In the genomic region with DNA sequence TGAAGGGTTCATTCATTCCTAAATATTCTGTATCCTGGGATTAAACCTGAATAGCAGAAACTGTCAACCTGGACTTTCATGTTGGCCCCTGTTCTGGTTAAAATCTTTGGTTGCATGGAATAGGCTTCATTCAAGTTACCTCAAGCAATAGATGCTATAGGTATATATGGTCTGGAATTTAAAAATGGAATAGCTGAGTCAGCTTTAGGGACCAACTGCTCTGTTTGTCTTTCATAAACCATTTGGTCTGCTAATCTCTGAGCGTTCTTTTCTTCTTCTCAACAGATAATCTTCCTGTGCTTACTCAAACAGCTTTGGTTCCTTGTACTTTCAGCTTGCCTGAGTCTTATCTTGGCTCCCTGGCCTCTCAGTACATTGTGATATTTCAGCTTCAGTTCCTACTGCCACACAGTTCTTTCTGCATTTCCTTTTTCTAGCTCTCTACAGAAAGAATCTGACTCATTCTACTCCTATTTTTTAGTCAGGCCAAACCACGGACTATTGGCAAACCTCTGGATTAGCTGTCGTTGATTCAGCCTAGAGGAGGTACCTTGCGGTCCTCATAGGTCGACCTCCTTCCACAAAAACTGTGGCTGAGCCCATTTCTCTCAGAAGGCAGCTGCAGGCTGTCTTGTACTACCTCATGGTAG, we compare ENCODE assay signal across 1 cellular context.
TF ChIP-seq lines count a peak whose summit lies in the region.

No MANE protein-coding gene starts in this region.

TF ChIP-seq in SK-N-SH, 30 proteins besides CTCF, POLR2A, EP300 and RAD21 (continued from another document):
- TF ChIP-seq GATA2 (CRISPR knock-in tag; IDR thresholded peaks at IDR 0.05) (no peak), NFIC (IDR thresholded peaks at IDR 0.05; ENCODE audit: borderline replicate concordance) (peak; percentile 92), TEAD4 (IDR thresholded peaks at IDR 0.05; ENCODE audit: borderline replicate concordance, insufficient read depth) (0 out of 2 replicates have a peak, but pooled peaks have one; percentile 50), SIN3A (IDR thresholded peaks at IDR 0.05; ENCODE audit: borderline replicate concordance, low read depth, low read length) (0 out of 2 replicates have a peak, but pooled peaks have one; percentile 55), USF1 (IDR thresholded peaks at IDR 0.05; ENCODE audit: borderline replicate concordance, low read depth) (no peak), SMC3 (IDR thresholded peaks at IDR 0.05; ENCODE audit: low read depth, low read length) (no peak), POLR2AphosphoS5 (IDR thresholded peaks at IDR 0.05; ENCODE audit: low read depth, low read length) (peak; percentile 27)
- TF ChIP-seq, protein P1, sequence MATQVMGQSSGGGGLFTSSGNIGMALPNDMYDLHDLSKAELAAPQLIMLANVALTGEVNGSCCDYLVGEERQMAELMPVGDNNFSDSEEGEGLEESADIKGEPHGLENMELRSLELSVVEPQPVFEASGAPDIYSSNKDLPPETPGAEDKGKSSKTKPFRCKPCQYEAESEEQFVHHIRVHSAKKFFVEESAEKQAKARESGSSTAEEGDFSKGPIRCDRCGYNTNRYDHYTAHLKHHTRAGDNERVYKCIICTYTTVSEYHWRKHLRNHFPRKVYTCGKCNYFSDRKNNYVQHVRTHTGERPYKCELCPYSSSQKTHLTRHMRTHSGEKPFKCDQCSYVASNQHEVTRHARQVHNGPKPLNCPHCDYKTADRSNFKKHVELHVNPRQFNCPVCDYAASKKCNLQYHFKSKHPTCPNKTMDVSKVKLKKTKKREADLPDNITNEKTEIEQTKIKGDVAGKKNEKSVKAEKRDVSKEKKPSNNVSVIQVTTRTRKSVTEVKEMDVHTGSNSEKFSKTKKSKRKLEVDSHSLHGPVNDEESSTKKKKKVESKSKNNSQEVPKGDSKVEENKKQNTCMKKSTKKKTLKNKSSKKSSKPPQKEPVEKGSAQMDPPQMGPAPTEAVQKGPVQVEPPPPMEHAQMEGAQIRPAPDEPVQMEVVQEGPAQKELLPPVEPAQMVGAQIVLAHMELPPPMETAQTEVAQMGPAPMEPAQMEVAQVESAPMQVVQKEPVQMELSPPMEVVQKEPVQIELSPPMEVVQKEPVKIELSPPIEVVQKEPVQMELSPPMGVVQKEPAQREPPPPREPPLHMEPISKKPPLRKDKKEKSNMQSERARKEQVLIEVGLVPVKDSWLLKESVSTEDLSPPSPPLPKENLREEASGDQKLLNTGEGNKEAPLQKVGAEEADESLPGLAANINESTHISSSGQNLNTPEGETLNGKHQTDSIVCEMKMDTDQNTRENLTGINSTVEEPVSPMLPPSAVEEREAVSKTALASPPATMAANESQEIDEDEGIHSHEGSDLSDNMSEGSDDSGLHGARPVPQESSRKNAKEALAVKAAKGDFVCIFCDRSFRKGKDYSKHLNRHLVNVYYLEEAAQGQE (IDR thresholded peaks at IDR 0.05; ENCODE audit: low read depth, low read length) = no peak
